ENCODE assay signal across 10 cellular contexts in genomic region chr10:88138319-88138848, GRCh38.
DNase-seq lines count a peak whose midpoint lies in the region; ATAC-seq, FAIRE-seq and TF ChIP-seq lines count a peak whose summit lies in the region.
"Had no signal": no experiment of that assay in that cellular context is flagged by ENCODE, and none has a peak within 500 bp of the region (broad histone marks: within the 10 kb centered on the region; RNA-seq: fewer than 3 reads in every experiment).

No MANE protein-coding gene starts in this region.

- no peak overlapping the region for H3K4me3 ChIP-seq in pancreas

- H3K4me1 ChIP-seq in pancreas: peaks cover 3 to 22% (median 3%) of the 10 kb centered on the region in 3 donors

- ATAC-seq in activated CD4-positive, CD25-positive, alpha-beta regulatory T cell treated with anti-CD3 and anti-CD28 coated beads, Interleukin-2, amount 50 U/mL, for 24 hours: peak; percentile 87
- peak; percentile 82 for ATAC-seq in GM21825 (IDR thresholded peaks at IDR 0.05; ENCODE audit: unreplicated experiment)
- peak; percentile 92 for ATAC-seq in HG03460 (IDR thresholded peaks at IDR 0.05; ENCODE audit: unreplicated experiment)
- ATAC-seq in pancreas: no peak
- ATAC-seq: naive thymus-derived CD8-positive, alpha-beta T cell had no signal

- DNase-seq in activated CD4-positive, CD25-positive, alpha-beta regulatory T cell (lab: John Stamatoyannopoulos, UW): no peak
- DNase-seq in pancreas: no peak
- no peak for DNase-seq in NCI-H69 (lab: John Stamatoyannopoulos, UW)
- DNase-seq in NCI-H2107 (lab: John Stamatoyannopoulos, UW): no peak
- no peak for DNase-seq in NCI-H1694 (lab: John Stamatoyannopoulos, UW)
- DNase-seq: naive thymus-derived CD8-positive, alpha-beta T cell had no signal

- no peaks in the 10 kb centered on the region for H3K27me3 ChIP-seq in pancreas

- FAIRE-seq in pancreas (lab: Jason Lieb, UNC): peak; percentile 76

- H3K9me3 ChIP-seq in pancreas: no peaks in the 10 kb centered on the region

- intact Hi-C loops in pancreas (cut with DNase I): no loop called here

- WGBS in pancreas, 2 donors: 87 to 95% methylated on average over 2 of the region's 2 CpGs

- TF ChIP-seq CTCF in pancreas (IDR thresholded peaks at IDR 0.05): no peak

- no peaks in the 10 kb centered on the region for H3K36me3 ChIP-seq in pancreas

- H3K27ac ChIP-seq in pancreas: no peak overlapping the region
- H3K27ac ChIP-seq: 22Rv1 had no signal

Comparison
In these comparisons a context has a peak if more than half of its experiments do, and no peak if none do; other contexts are left out.
1. ATAC-seq: peak in activated CD4-positive, CD25-positive, alpha-beta regulatory T cell treated with anti-CD3 and anti-CD28 coated beads, Interleukin-2, amount 50 U/mL, for 24 hours (2 of 2), GM21825 (single experiment) and HG03460 (single experiment); none in pancreas (0 of 4).